In the genomic region with DNA sequence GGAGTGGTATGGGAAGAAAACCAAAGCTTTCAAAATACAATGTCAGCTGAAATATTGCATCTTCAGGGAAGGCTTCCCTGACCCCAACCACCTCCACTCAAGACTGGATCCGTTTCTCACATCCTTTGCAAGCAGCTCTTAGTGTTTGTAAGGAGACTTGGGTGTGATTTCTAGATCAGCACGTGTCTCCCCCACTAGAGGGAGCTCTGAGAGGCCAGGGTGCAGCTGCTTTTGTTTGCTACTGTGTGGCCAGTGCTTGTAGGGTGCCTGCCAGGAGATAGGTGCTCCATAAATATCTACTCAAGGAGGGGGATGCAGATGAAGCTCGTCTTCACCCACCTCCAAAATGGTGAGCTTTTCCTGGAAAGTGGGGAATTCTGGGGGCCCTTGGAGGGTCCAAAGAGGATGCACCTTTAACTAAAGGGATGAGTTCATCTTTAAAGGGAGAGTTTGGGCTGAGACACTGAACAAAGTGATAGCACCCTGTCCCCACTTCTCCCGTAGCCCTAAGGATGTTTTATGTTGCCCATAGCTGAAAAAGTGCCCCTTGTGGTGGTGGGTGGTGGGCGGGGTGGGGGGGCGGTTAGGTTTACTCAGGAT, we compare ENCODE assay signal across 8 cellular contexts. TPM values are rescaled to one million over a fixed set of nuclear protein-coding genes. Genes with fewer than 3 reads are reported as not detected.
DNase-seq lines count a peak whose midpoint lies in the region; ATAC-seq and TF ChIP-seq lines count a peak whose summit lies in the region.

No MANE protein-coding gene starts in this region.

- H3K27me3 ChIP-seq in right atrium auricular region: no peaks in the 10 kb centered on the region

- ATAC-seq in Right ventricle myocardium superior (ENCODE audit: poor library complexity) (no peak), HG03139 (IDR thresholded peaks at IDR 0.05; ENCODE audit: unreplicated experiment) (no peak), HG03196 (IDR thresholded peaks at IDR 0.05; ENCODE audit: unreplicated experiment) (no peak)

- H3K9me3 Mint-ChIP-seq in progenitor cell of endocrine pancreas (ENCODE audit: low read depth): no peaks in the 10 kb centered on the region

- no peak overlapping the region for H3K27ac ChIP-seq in right atrium auricular region

- peaks cover 23% of the 10 kb centered on the region for H3K27me3 Mint-ChIP-seq in progenitor cell of endocrine pancreas

- H3K4me1 Mint-ChIP-seq in progenitor cell of endocrine pancreas (ENCODE audit: low read depth): no peaks in the 10 kb centered on the region

- no peak overlapping the region for H3K4me3 Mint-ChIP-seq in progenitor cell of endocrine pancreas (ENCODE audit: low read depth)

- H3K36me3 Mint-ChIP-seq in progenitor cell of endocrine pancreas (ENCODE audit: insufficient read depth): no peaks in the 10 kb centered on the region

- no peaks in the 10 kb centered on the region for H3K4me1 ChIP-seq in right atrium auricular region

- TF ChIP-seq CTCF in right atrium auricular region (IDR thresholded peaks at IDR 0.05) (peak in 1 of 2 donors; percentile 67), fibroblast of villous mesenchyme (IDR thresholded peaks at IDR 0.05; ENCODE audit: insufficient read depth, low read depth, low read length) (peak; percentile 76), progenitor cell of endocrine pancreas (IDR thresholded peaks at IDR 0.05; ENCODE audit: unreplicated experiment) (peak; percentile 65)

- no peak overlapping the region for H3K27ac Mint-ChIP-seq in progenitor cell of endocrine pancreas

- H3K4me3 ChIP-seq in right atrium auricular region (no peak overlapping the region), fibroblast of villous mesenchyme (ENCODE audit: low read depth, low read length) (no peak overlapping the region)

- intact Hi-C loops in Right ventricle myocardium superior (cut with DNase I): loop anchor here (5.0 kb wide), 1 partner anchor 221 kb away; no protein-coding TSS in a partner anchor

- peak; percentile 49 for DNase-seq in Right ventricle myocardium superior
- DNase-seq in right atrium auricular region (ENCODE audit: low spot score): no peak
- peak; percentile 60 for DNase-seq in MV-4-11 (lab: John Stamatoyannopoulos, UW)
- peak; percentile 4 to 9 for DNase-seq in activated CD4-positive, alpha-beta T cell treated with anti-CD3 and anti-CD28 coated beads, Interleukin-2, amount 50 U/mL, for 4 hours
- DNase-seq in fibroblast of villous mesenchyme (ENCODE audit: low read depth): peak; percentile 54
- DNase-seq in progenitor cell of endocrine pancreas (ENCODE audit: low spot score, unreplicated experiment): no peak

- no peaks in the 10 kb centered on the region for H3K9me3 ChIP-seq in right atrium auricular region

- H3K36me3 ChIP-seq in right atrium auricular region: no peaks in the 10 kb centered on the region

RNA-seq across cellular contexts. Expression of gene MAFB, which starts 52.6 kb away (rescaled TPM):
- 14.7 TPM for total RNA-seq in Right ventricle myocardium superior
- 10 to 100 TPM; 14.2 to 31.7 TPM for total RNA-seq in right atrium auricular region
- 0.43 and 0.64 TPM in 2 replicates for total RNA-seq in fibroblast of villous mesenchyme
- total RNA-seq in progenitor cell of endocrine pancreas: 5.9 and 6.1 TPM in 2 replicates

Comparison
In these comparisons a context has a peak if more than half of its experiments do, and no peak if none do; other contexts are left out.
1. DNase-seq: peak in Right ventricle myocardium superior (single experiment), MV-4-11 (single experiment), activated CD4-positive, alpha-beta T cell treated with anti-CD3 and anti-CD28 coated beads, Interleukin-2, amount 50 U/mL, for 4 hours (2 of 2) and fibroblast of villous mesenchyme (single experiment); none in right atrium auricular region (single experiment) and progenitor cell of endocrine pancreas (single experiment).